ENCODE assay signal across 16 cellular contexts in the genomic region with DNA sequence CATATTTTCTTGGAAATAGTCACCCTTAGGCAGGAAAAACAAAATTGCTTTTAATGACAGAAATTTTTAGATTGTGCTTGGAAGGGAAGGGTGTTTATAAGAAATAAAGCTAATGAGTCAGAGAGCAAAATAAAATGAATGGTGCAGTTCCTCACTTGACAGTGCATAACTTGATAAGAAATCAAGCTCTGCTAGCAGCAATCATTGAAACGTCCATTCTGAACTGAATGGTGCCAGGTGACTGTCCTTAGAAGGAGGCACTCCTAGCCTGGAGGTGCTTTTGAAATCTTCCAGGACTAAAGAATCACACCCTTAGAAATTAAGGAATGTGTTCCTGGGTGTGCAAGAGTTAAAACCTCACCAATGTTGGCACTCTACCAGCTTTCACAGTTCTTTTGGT.
DNase-seq lines count a peak whose midpoint lies in the region; ATAC-seq and TF ChIP-seq lines count a peak whose summit lies in the region.
"Had no signal": no experiment of that assay in that cellular context is flagged by ENCODE, and none has a peak within 500 bp of the region (broad histone marks: within the 10 kb centered on the region; RNA-seq: fewer than 3 reads in every experiment).

No MANE protein-coding gene starts in this region.

- H3K27me3 ChIP-seq in ascending aorta (no peaks in the 10 kb centered on the region), right cardiac atrium (ENCODE audit: control insufficient read depth, insufficient read depth) (no peaks in the 10 kb centered on the region), stomach (no peaks in the 10 kb centered on the region), Peyer's patch (no peaks in the 10 kb centered on the region)

- TF ChIP-seq POLR2A in stomach (IDR thresholded peaks at IDR 0.05), result no peak
- no peak for TF ChIP-seq POLR2A in Peyer's patch (IDR thresholded peaks at IDR 0.05)

- H3K4me1 ChIP-seq in ascending aorta (peaks cover 4 to 20% of the 10 kb centered on the region in 2 donors), right cardiac atrium (ENCODE audit: control insufficient read depth, insufficient read depth, low read length) (peaks cover 6% of the 10 kb centered on the region), stomach (peaks cover 3 to 33% (median 13%) of the 10 kb centered on the region in 4 donors), Peyer's patch (no peaks in the 10 kb centered on the region)

- no peak overlapping the region for H3K4me3 ChIP-seq in ascending aorta
- H3K4me3 ChIP-seq in right cardiac atrium (ENCODE audit: low read length), result no peak overlapping the region
- H3K4me3 ChIP-seq in stomach, result no peak overlapping the region
- no peak overlapping the region for H3K4me3 ChIP-seq in Peyer's patch

- intact Hi-C loops in ascending aorta (cut with DNase I), result loop anchor here (2.0 to 5.0 kb wide), 3 partner anchors 74 to 205 kb away; no protein-coding TSS in a partner anchor
- intact Hi-C loops in right cardiac atrium (cut with DNase I), result no loop called here
- intact Hi-C loops in stomach (cut with DNase I; ENCODE audit: low total_unique reads), result no loop called here

- TF ChIP-seq CTCF in ascending aorta (IDR thresholded peaks at IDR 0.05) (no peak), stomach (IDR thresholded peaks at IDR 0.05) (no peak), Peyer's patch (IDR thresholded peaks at IDR 0.05) (no peak)

- DNase-seq in DMS 273 (lab: John Stamatoyannopoulos, UW; ENCODE audit: unreplicated experiment) (peak; percentile 15), DMS 273 treated with DMSO at 0.1 percent for 48 hours (lab: John Stamatoyannopoulos, UW) (no peak), ascending aorta (ENCODE audit: low spot score in 2 of 2) (no peak), right cardiac atrium (no peak), stomach (no peak), NOMO-1 (lab: John Stamatoyannopoulos, UW; ENCODE audit: unreplicated experiment in 2 of 2) (no peak), Peyer's patch (no peak)
- DNase-seq: activated CD4-positive, alpha-beta memory T cell treated with anti-CD3 and anti-CD28 coated beads, Interleukin-2, amount 10 ng/mL, durations not matched to agents 7 days and 5 days; activated T-cell treated with anti-CD3 and anti-CD28 coated beads, Interleukin-2, amount 50 U/mL, for 24 hours; hypothalamus; NCI-H2081; NCI-H526 treated with DMSO at 0.1 percent for 48 hours; stimulated activated CD4-positive, alpha-beta T cell treated with anti-CD3 and anti-CD28 coated beads, Interleukin-2, amount 100 ng/mL, for 48 hours; substantia nigra had no signal

- peak overlapping the region; percentile 63 to 76 for H3K27ac ChIP-seq in ascending aorta
- H3K27ac ChIP-seq in right cardiac atrium (ENCODE audit: low read length), result no peak overlapping the region
- H3K27ac ChIP-seq in stomach, result peak overlapping the region in 3 of 5 donors; percentile 67 to 77 (median 75)
- H3K27ac ChIP-seq in Peyer's patch, result no peak overlapping the region
- H3K27ac ChIP-seq: 22Rv1 had no signal

- H3K36me3 ChIP-seq in ascending aorta (no peaks in the 10 kb centered on the region), stomach (no peaks in the 10 kb centered on the region), Peyer's patch (no peaks in the 10 kb centered on the region)

- no peaks in the 10 kb centered on the region for H3K9me3 ChIP-seq in ascending aorta
- no peaks in the 10 kb centered on the region for H3K9me3 ChIP-seq in right cardiac atrium (ENCODE audit: control insufficient read depth, low read length)
- H3K9me3 ChIP-seq in stomach, result no peaks in the 10 kb centered on the region
- no peaks in the 10 kb centered on the region for H3K9me3 ChIP-seq in Peyer's patch

- no peak for TF ChIP-seq EP300 in stomach (IDR thresholded peaks at IDR 0.05)

- 25% methylated on average over 1 of the region's 1 CpG for WGBS in right cardiac atrium
- 18 to 36% (median 19%) methylated on average over 1 of the region's 1 CpG for WGBS in stomach, 5 donors

- ATAC-seq in right cardiac atrium, result peak; percentile 61 to 65
- no peak for ATAC-seq in HG03469 (IDR thresholded peaks at IDR 0.05; ENCODE audit: unreplicated experiment)

Comparison
In these comparisons a context has a peak if more than half of its experiments do, and no peak if none do; other contexts are left out.
1. H3K27ac ChIP-seq: peak in ascending aorta (2 of 2) and stomach (3 of 5); none in right cardiac atrium (single experiment) and Peyer's patch (0 of 4).